In genomic region chr4:126604273-126604867, GRCh38 we compare ENCODE assay signal across 9 cellular contexts.
DNase-seq lines count a peak whose midpoint lies in the region; ATAC-seq, FAIRE-seq and TF ChIP-seq lines count a peak whose summit lies in the region.
"Had no signal": no experiment of that assay in that cellular context is flagged by ENCODE, and none has a peak within 500 bp of the region (broad histone marks: within the 10 kb centered on the region; RNA-seq: fewer than 3 reads in every experiment).

No MANE protein-coding gene starts in this region.

- no peaks in the 10 kb centered on the region for H3K9me3 ChIP-seq in SJCRH30 (replicated peaks)
- H3K9me3 ChIP-seq in small intestine (ENCODE audit: control insufficient read depth, low read depth): no peaks in the 10 kb centered on the region

- TF ChIP-seq CTCF in GM10266 (IDR thresholded peaks at IDR 0.05; ENCODE audit: control insufficient read depth, insufficient read depth, low read depth, missing control alignments) (peak; percentile 58), foreskin fibroblast (IDR thresholded peaks at IDR 0.05; ENCODE audit: low read depth, low read length) (peak; percentile 91)

- 30 to 41% (median 37%) methylated on average over 3 of the region's 3 CpGs for WGBS in small intestine, 3 donors

- H3K36me3 ChIP-seq in SJCRH30 (peaks cover 2% of the 10 kb centered on the region; the same call in 1 of the 2 replicates), small intestine (ENCODE audit: control insufficient read depth in 2 of 2, insufficient read depth in 2 of 2, low read length in 2 of 2) (no peaks in the 10 kb centered on the region)

- ATAC-seq in HG02981 (IDR thresholded peaks at IDR 0.05; ENCODE audit: unreplicated experiment): peak; percentile 89
- no peak for ATAC-seq in activated CD4-positive, CD25-positive, alpha-beta regulatory T cell treated with anti-CD3 and anti-CD28 coated beads, Interleukin-2, amount 50 U/mL, for 24 hours

- H3K4me1 ChIP-seq in SJCRH30 (no peaks in the 10 kb centered on the region), small intestine (ENCODE audit: control insufficient read depth in 2 of 2, insufficient read depth in 1 of 2, low read depth in 1 of 2, low read length in 1 of 2) (no peaks in the 10 kb centered on the region)
- H3K4me1 ChIP-seq: parathyroid adenoma had no signal

- H3K4me3 ChIP-seq in SJCRH30 (no peak overlapping the region), foreskin fibroblast (ENCODE audit: low read depth in 1 of 2, low read length in 2 of 2) (no peak overlapping the region), small intestine (ENCODE audit: low read depth in 1 of 2, low read length in 2 of 2) (no peak overlapping the region)

- peak; percentile 14 for DNase-seq in GM10266 (ENCODE audit: extremely low spot score)
- peak; percentile 23 to 68 for DNase-seq in SJCRH30
- DNase-seq in foreskin fibroblast: peak; percentile 34 to 77
- DNase-seq in small intestine: peak; percentile 1
- no peak for DNase-seq in activated CD4-positive, alpha-beta T cell treated with anti-CD3 and anti-CD28 coated beads for 48 hours
- DNase-seq in cerebellar nuclear complex (lab: John Stamatoyannopoulos, UW): no peak

- no peak for FAIRE-seq in small intestine (lab: Jason Lieb, UNC)

- no peaks in the 10 kb centered on the region for H3K27me3 ChIP-seq in SJCRH30
- H3K27me3 ChIP-seq in small intestine (ENCODE audit: control insufficient read depth in 2 of 2, insufficient read depth in 2 of 2, low read length in 2 of 2): no peaks in the 10 kb centered on the region

- no peak overlapping the region for H3K27ac ChIP-seq in SJCRH30
- H3K27ac ChIP-seq in small intestine (ENCODE audit: low read depth in 1 of 2, low read length in 1 of 2): no peak overlapping the region
- H3K27ac ChIP-seq: parathyroid adenoma had no signal

Comparison
In these comparisons a context has a peak if more than half of its experiments do, and no peak if none do; other contexts are left out.
1. DNase-seq: peak in GM10266 (single experiment), SJCRH30 (2 of 2), foreskin fibroblast (2 of 2) and small intestine (single experiment); none in activated CD4-positive, alpha-beta T cell treated with anti-CD3 and anti-CD28 coated beads for 48 hours (single experiment) and cerebellar nuclear complex (0 of 2).